28 cellular contexts compared by ENCODE assay signal in genomic region chrX:40310016-40310415, GRCh38.
DNase-seq lines count a peak whose midpoint lies in the region; ATAC-seq and TF ChIP-seq lines count a peak whose summit lies in the region.
"Had no signal": no experiment of that assay in that cellular context is flagged by ENCODE, and none has a peak within 500 bp of the region (broad histone marks: within the 10 kb centered on the region; RNA-seq: fewer than 3 reads in every experiment).

No MANE protein-coding gene starts in this region.

- TF ChIP-seq CTCF in sigmoid colon (IDR thresholded peaks at IDR 0.05) = no peak
- no peak for TF ChIP-seq CTCF in type B pancreatic cell (conservative IDR thresholded peaks at IDR 0.05)

- H3K27ac Mint-ChIP-seq in T-helper 17 cell (peak overlapping the region; percentile 63), type B pancreatic cell (no peak overlapping the region)
- H3K27ac Mint-ChIP-seq in activated CD4-positive, alpha-beta T cell treated with anti-CD3 and anti-CD28 coated beads, Interleukin-2, amount 10 ng/mL, durations not matched to agents 24 days and 14 days = no peak overlapping the region
- H3K27ac Mint-ChIP-seq: CD4-positive, alpha-beta T cell; GM23338; H9 had no signal

- H3K27me3 Mint-ChIP-seq in T-helper 17 cell (no peaks in the 10 kb centered on the region), type B pancreatic cell (no peaks in the 10 kb centered on the region)
- H3K27me3 Mint-ChIP-seq in activated CD4-positive, alpha-beta T cell treated with anti-CD3 and anti-CD28 coated beads, Interleukin-2, amount 10 ng/mL, durations not matched to agents 24 days and 14 days = no peaks in the 10 kb centered on the region
- H3K27me3 Mint-ChIP-seq: CD4-positive, alpha-beta T cell had no signal

- H3K9me3 ChIP-seq in SJCRH30 (replicated peaks) = no peaks in the 10 kb centered on the region
- no peaks in the 10 kb centered on the region for H3K9me3 ChIP-seq in T-helper 17 cell (ENCODE audit: control insufficient read depth, low read length, poor library complexity, severe bottlenecking)
- no peaks in the 10 kb centered on the region for H3K9me3 ChIP-seq in sigmoid colon
- H3K9me3 ChIP-seq: A549, Peyer's patch, SJSA1 had no signal

- DNase-seq in SJCRH30 (peak; percentile 41 to 50), T-helper 17 cell (no peak), myocyte (ENCODE audit: low read depth) (peak; percentile 12), sigmoid colon (peak; percentile 54), NK-92 (lab: John Stamatoyannopoulos, UW; ENCODE audit: unreplicated experiment) (no peak), type B pancreatic cell (ENCODE audit: extremely low spot score, unreplicated experiment) (no peak)
- no peak for DNase-seq in activated CD4-positive, alpha-beta T cell treated with anti-CD3 and anti-CD28 coated beads, Interleukin-2, amount 10 ng/mL, durations not matched to agents 24 days and 14 days
- DNase-seq: AML-193; CD4-positive, alpha-beta T cell; COR-L47; DMS53; H9; Kasumi-1; NCI-H1092 treated with DMSO at 0.1 percent for 48 hours; NCI-H1436; NCI-H187; NCI-H2081 treated with DMSO at 0.1 percent for 48 hours; NCI-H2171; NCI-H226; NCI-H510A; NCI-H69; OCI-M1; Peyer's patch had no signal

- H3K27ac ChIP-seq in SJCRH30 = no peak overlapping the region
- no peak overlapping the region for H3K27ac ChIP-seq in sigmoid colon
- H3K27ac ChIP-seq: A549; BLaER1 treated with 17β-estradiol and CSF1 and Interleukin-3, amounts not matched to agents 10 nM and 100 nM; Peyer's patch; SJSA1 had no signal

- TF ChIP-seq EP300 in sigmoid colon (IDR thresholded peaks at IDR 0.05) = no peak

- WGBS in sigmoid colon, 2 donors = 83 to 85% methylated on average over 7 of the region's 7 CpGs

- H3K9me3 Mint-ChIP-seq in activated CD4-positive, alpha-beta T cell treated with anti-CD3 and anti-CD28 coated beads, Interleukin-2, amount 10 ng/mL, durations not matched to agents 24 days and 14 days = no peaks in the 10 kb centered on the region
- no peaks in the 10 kb centered on the region for H3K9me3 Mint-ChIP-seq in type B pancreatic cell
- H3K9me3 Mint-ChIP-seq: CD4-positive, alpha-beta T cell had no signal

- H3K4me1 Mint-ChIP-seq in T-helper 17 cell (no peaks in the 10 kb centered on the region), type B pancreatic cell (ENCODE audit: unreplicated experiment) (peaks cover 9% of the 10 kb centered on the region)
- no peaks in the 10 kb centered on the region for H3K4me1 Mint-ChIP-seq in activated CD4-positive, alpha-beta T cell treated with anti-CD3 and anti-CD28 coated beads, Interleukin-2, amount 10 ng/mL, durations not matched to agents 24 days and 14 days

- H3K4me3 ChIP-seq in SJCRH30 (no peak overlapping the region), sigmoid colon (no peak overlapping the region)
- H3K4me3 ChIP-seq: A549; BLaER1 treated with 17β-estradiol and CSF1 and Interleukin-3, amounts not matched to agents 10 nM and 100 nM; GM23338; K562; Peyer's patch; SJSA1 had no signal

- H3K27me3 ChIP-seq in SJCRH30 (no peaks in the 10 kb centered on the region), sigmoid colon (no peaks in the 10 kb centered on the region)
- H3K27me3 ChIP-seq: Peyer's patch, SJSA1 had no signal

- H3K4me3 Mint-ChIP-seq in T-helper 17 cell = no peak overlapping the region
- no peak overlapping the region for H3K4me3 Mint-ChIP-seq in activated CD4-positive, alpha-beta T cell treated with anti-CD3 and anti-CD28 coated beads, Interleukin-2, amount 10 ng/mL, durations not matched to agents 24 days and 14 days
- H3K4me3 Mint-ChIP-seq in type B pancreatic cell = no peak overlapping the region
- H3K4me3 Mint-ChIP-seq: CD4-positive, alpha-beta T cell; GM23338; H9 had no signal

- intact Hi-C loops in sigmoid colon (cut with DNase I) = no loop called here
- intact Hi-C loops in activated CD4-positive, alpha-beta T cell treated with anti-CD3 and anti-CD28 coated beads, Interleukin-2, amount 10 ng/mL, durations not matched to agents 24 days and 14 days (cut with micrococcal nuclease) = no loop called here

- H3K36me3 Mint-ChIP-seq in T-helper 17 cell (ENCODE audit: low read depth) (no peaks in the 10 kb centered on the region), type B pancreatic cell (no peaks in the 10 kb centered on the region)
- H3K36me3 Mint-ChIP-seq in activated CD4-positive, alpha-beta T cell treated with anti-CD3 and anti-CD28 coated beads, Interleukin-2, amount 10 ng/mL, durations not matched to agents 24 days and 14 days (ENCODE audit: low read depth) = no peaks in the 10 kb centered on the region

- TF ChIP-seq POLR2A in sigmoid colon (IDR thresholded peaks at IDR 0.05) = no peak

- no peak for ATAC-seq in T-helper 17 cell
- ATAC-seq: A549, GM23338, K562 had no signal

- H3K36me3 ChIP-seq in SJCRH30 (no peaks in the 10 kb centered on the region), sigmoid colon (no peaks in the 10 kb centered on the region)
- H3K36me3 ChIP-seq: BLaER1 treated with 17β-estradiol and CSF1 and Interleukin-3, amounts not matched to agents 10 nM and 100 nM; Peyer's patch; SJSA1 had no signal

- H3K4me1 ChIP-seq in SJCRH30 = no peaks in the 10 kb centered on the region
- no peaks in the 10 kb centered on the region for H3K4me1 ChIP-seq in sigmoid colon
- H3K4me1 ChIP-seq: A549; BLaER1 treated with 17β-estradiol and CSF1 and Interleukin-3, amounts not matched to agents 10 nM and 100 nM; Peyer's patch; SJSA1 had no signal

Comparison
In these comparisons a context has a peak if more than half of its experiments do, and no peak if none do; other contexts are left out.
1. DNase-seq: peak in SJCRH30 (2 of 2), myocyte (single experiment) and sigmoid colon (single experiment); none in T-helper 17 cell (0 of 3), NK-92 (single experiment), activated CD4-positive, alpha-beta T cell treated with anti-CD3 and anti-CD28 coated beads, Interleukin-2, amount 10 ng/mL, durations not matched to agents 24 days and 14 days (single experiment) and type B pancreatic cell (single experiment).